ENCODE assay signal across 23 cellular contexts in the genomic region with DNA sequence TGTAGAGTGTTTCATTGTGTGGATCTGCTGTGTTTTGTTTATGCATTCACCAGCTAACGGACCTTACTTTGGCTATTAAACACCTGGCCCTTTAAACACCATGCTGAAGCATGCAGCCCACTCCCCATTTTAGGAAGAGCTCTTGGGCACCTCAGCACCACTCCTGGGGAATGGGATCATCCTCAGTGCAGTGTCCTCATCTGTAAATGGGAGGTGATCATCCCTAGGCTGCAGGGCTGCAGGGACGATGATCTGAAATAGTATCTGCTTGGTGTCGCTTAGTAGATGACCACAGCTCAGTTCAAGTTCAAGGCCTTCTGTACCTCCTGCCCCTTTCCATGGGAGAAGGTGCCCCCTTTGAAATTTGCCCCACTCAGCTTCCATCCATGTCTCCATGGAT.
"Had no signal": no experiment of that assay in that cellular context is flagged by ENCODE, and none has a peak within 500 bp of the region (broad histone marks: within the 10 kb centered on the region; RNA-seq: fewer than 3 reads in every experiment).

No MANE protein-coding gene starts in this region.

- H3K36me3 Mint-ChIP-seq: memory B cell; naive B cell; natural killer cell treated with Interleukin-12 subunit alpha and Interleukin-12 subunit beta and Interleukin-15 and Interleukin-18, amount 100 ng/mL, for 72 hours; neural progenitor cell; stimulated activated memory B cell treated with anti-CD40 and anti-IgM and Interleukin-4, amounts not matched to agents 10 μg/mL and 1 μg/mL and 100 μg/mL, for 72 hours had no signal

- ATAC-seq: left colon; mucosa of descending colon; natural killer cell treated with Interleukin-12 subunit alpha and Interleukin-12 subunit beta and Interleukin-15 and Interleukin-18, amount 100 ng/mL, for 72 hours; stimulated activated memory B cell treated with anti-CD40 and anti-IgM and Interleukin-4, amounts not matched to agents 10 μg/mL and 1 μg/mL and 100 μg/mL, for 72 hours; stimulated activated naive CD8-positive, alpha-beta T cell treated with anti-CD3 and anti-CD28 coated beads, Interleukin-15, Interleukin-2, amounts not matched to agents 100 U/mL and 50 U/mL, for 24 hours had no signal

- H3K4me1 Mint-ChIP-seq: memory B cell; naive B cell; stimulated activated memory B cell treated with anti-CD40 and anti-IgM and Interleukin-4, amounts not matched to agents 10 μg/mL and 1 μg/mL and 100 μg/mL, for 72 hours had no signal

- DNase-seq: effector CD8-positive, alpha-beta T cell; esophagus squamous epithelium; foreskin melanocyte; glutamatergic neuron; hippocampal formation; kidney glomerular epithelial cell; left colon; mucosa of descending colon; naive B cell; sigmoid colon; stimulated activated CD4-positive, alpha-beta T cell treated with anti-CD3 and anti-CD28 coated beads, Interleukin-4, amount 100 ng/mL, for 4 hours; stimulated activated naive CD8-positive, alpha-beta T cell treated with anti-CD3 and anti-CD28 coated beads, Interleukin-15, Interleukin-2, amounts not matched to agents 100 U/mL and 50 U/mL, for 24 hours had no signal

- H3K9ac ChIP-seq: neural progenitor cell had no signal

- H3K4me3 Mint-ChIP-seq: dendritic cell treated with granulocyte-macrophage colony-stimulating factor and Interleukin-4, amounts not matched to agents 40 ng/mL and 50 ng/mL, for 4 days; memory B cell; naive B cell; natural killer cell treated with Interleukin-12 subunit alpha and Interleukin-12 subunit beta and Interleukin-15 and Interleukin-18, amount 100 ng/mL, for 72 hours; neural progenitor cell; stimulated activated memory B cell treated with anti-CD40 and anti-IgM and Interleukin-4, amounts not matched to agents 10 μg/mL and 1 μg/mL and 100 μg/mL, for 72 hours had no signal

- H3K27ac Mint-ChIP-seq: dendritic cell treated with granulocyte-macrophage colony-stimulating factor and Interleukin-4, amounts not matched to agents 40 ng/mL and 50 ng/mL, for 4 days; memory B cell; naive B cell; natural killer cell treated with Interleukin-12 subunit alpha and Interleukin-12 subunit beta and Interleukin-15 and Interleukin-18, amount 100 ng/mL, for 72 hours; neural progenitor cell; stimulated activated memory B cell treated with anti-CD40 and anti-IgM and Interleukin-4, amounts not matched to agents 10 μg/mL and 1 μg/mL and 100 μg/mL, for 72 hours had no signal

- H3K27me3 ChIP-seq: esophagus squamous epithelium, heart right ventricle, neural progenitor cell, sigmoid colon, tibial nerve, upper lobe of left lung had no signal

- H3K27me3 Mint-ChIP-seq: naive B cell; natural killer cell treated with Interleukin-12 subunit alpha and Interleukin-12 subunit beta and Interleukin-15 and Interleukin-18, amount 100 ng/mL, for 72 hours; stimulated activated memory B cell treated with anti-CD40 and anti-IgM and Interleukin-4, amounts not matched to agents 10 μg/mL and 1 μg/mL and 100 μg/mL, for 72 hours had no signal

- H3K27ac ChIP-seq: esophagus squamous epithelium, lower lobe of right lung, neural progenitor cell, prostate gland, thoracic aorta, tibial nerve, upper lobe of left lung had no signal

- H3K9me3 Mint-ChIP-seq: dendritic cell treated with granulocyte-macrophage colony-stimulating factor and Interleukin-4, amounts not matched to agents 40 ng/mL and 50 ng/mL, for 4 days; memory B cell; naive B cell; natural killer cell treated with Interleukin-12 subunit alpha and Interleukin-12 subunit beta and Interleukin-15 and Interleukin-18, amount 100 ng/mL, for 72 hours; neural progenitor cell; stimulated activated memory B cell treated with anti-CD40 and anti-IgM and Interleukin-4, amounts not matched to agents 10 μg/mL and 1 μg/mL and 100 μg/mL, for 72 hours had no signal

- H3K36me3 ChIP-seq: esophagus squamous epithelium, heart right ventricle, lower lobe of right lung, neural progenitor cell, prostate gland, sigmoid colon, thoracic aorta, tibial nerve, upper lobe of left lung had no signal

- H3K4me3 ChIP-seq: esophagus squamous epithelium, heart right ventricle, lower lobe of right lung, mucosa of descending colon, neural progenitor cell, prostate gland, sigmoid colon, thoracic aorta, tibial nerve, upper lobe of left lung had no signal

- H3K4me1 ChIP-seq: esophagus squamous epithelium, prostate gland had no signal

- H3K9me3 ChIP-seq: esophagus squamous epithelium, heart right ventricle, lower lobe of right lung, mucosa of descending colon, prostate gland, sigmoid colon, thoracic aorta, tibial nerve, upper lobe of left lung had no signal
